8 cellular contexts compared by ENCODE assay signal in genomic region chr3:179015551-179016020, GRCh38. TPM values are rescaled to one million over a fixed set of nuclear protein-coding genes. Genes with fewer than 3 reads are reported as not detected.
A peak's percentile ranks its signal among the peaks of the same experiment; 100 is the strongest.
DNase-seq lines count a peak whose midpoint lies in the region; ATAC-seq, FAIRE-seq and TF ChIP-seq lines count a peak whose summit lies in the region.

No MANE protein-coding gene starts in this region.

- peak; percentile 64 for DNase-seq in DMS153 (lab: John Stamatoyannopoulos, UW)
- DNase-seq in NCI-H345 treated with DMSO at 0.1 percent for 48 hours (lab: John Stamatoyannopoulos, UW; ENCODE audit: unreplicated experiment), result peak; percentile 71
- peak; percentile 50 for DNase-seq in activated CD4-positive, CD25-positive, alpha-beta regulatory T cell treated with anti-CD3 and anti-CD28 coated beads, Interleukin-2, amount 50 U/mL, for 16 hours (ENCODE audit: low read depth, low spot score)
- peak; percentile 87 for DNase-seq in myocyte (ENCODE audit: low read depth)
- no peak for DNase-seq in upper lobe of left lung

- H3K4me3 ChIP-seq in upper lobe of left lung, result no peak overlapping the region

- no peaks in the 10 kb centered on the region for H3K9me3 ChIP-seq in upper lobe of left lung

- peak; percentile 91 for FAIRE-seq in endometrium (lab: Jason Lieb, UNC)

- no peak overlapping the region for H3K27ac ChIP-seq in upper lobe of left lung

- WGBS in upper lobe of left lung, 2 donors, result 0% methylated on average over 1 of the region's 1 CpG

- peaks cover 0 to 9% (median 3%) of the 10 kb centered on the region in 4 donors for H3K4me1 ChIP-seq in upper lobe of left lung

- ATAC-seq in GM19438 (IDR thresholded peaks at IDR 0.05; ENCODE audit: low read depth, unreplicated experiment) (peak; percentile 64), HG03457 (IDR thresholded peaks at IDR 0.05; ENCODE audit: unreplicated experiment) (peak; percentile 41), upper lobe of left lung (ENCODE audit: low FRiP score in 2 of 2) (peak; percentile 90)

- TF ChIP-seq CTCF in upper lobe of left lung (IDR thresholded peaks at IDR 0.05), result peak; percentile 60 to 90 (median 85)

- TF ChIP-seq POLR2A in upper lobe of left lung (IDR thresholded peaks at IDR 0.05), result no peak

- TF ChIP-seq EP300 in upper lobe of left lung (IDR thresholded peaks at IDR 0.05), result no peak

- no peaks in the 10 kb centered on the region for H3K27me3 ChIP-seq in upper lobe of left lung

- H3K36me3 ChIP-seq in upper lobe of left lung, result no peaks in the 10 kb centered on the region

RNA-seq across cellular contexts. Expression of gene ZMAT3, which starts 56.0 kb away (rescaled TPM):
- total RNA-seq in myocyte (57.7 and 86.1 TPM in 2 replicates), upper lobe of left lung (10 to 100 TPM in 4 of 6 donors, 1 to 10 TPM in 2; 6.4 to 19.5 (median 13.1) TPM)
- polyA plus RNA-seq in myocyte (2012), result 51.7 TPM

Comparison
In these comparisons a context has a peak if more than half of its experiments do, and no peak if none do; other contexts are left out.
1. DNase-seq: peak in DMS153 (single experiment), NCI-H345 treated with DMSO at 0.1 percent for 48 hours (single experiment), activated CD4-positive, CD25-positive, alpha-beta regulatory T cell treated with anti-CD3 and anti-CD28 coated beads, Interleukin-2, amount 50 U/mL, for 16 hours (single experiment) and myocyte (single experiment); none in upper lobe of left lung (0 of 2).
2. Peak in every context shown above with its lines, with median percentiles within 50 percentile points of each other: ATAC-seq.